In genomic region chr7:137825489-137825888, GRCh38 we compare ENCODE assay signal across 1 cellular context.
TF ChIP-seq lines count a peak whose summit lies in the region.

No MANE protein-coding gene starts in this region.

TF ChIP-seq in HepG2, 621 proteins besides CTCF, POLR2A, EP300 and RAD21:
- TF ChIP-seq ATF7 (IDR thresholded peaks at IDR 0.05), result 0 out of 2 replicates have a peak, but pooled peaks have one; percentile 17
- TF ChIP-seq ATF7 (CRISPR knock-in tag; IDR thresholded peaks at IDR 0.05), result no peak
- no peak for TF ChIP-seq PAXIP1 (CRISPR knock-in tag; conservative IDR thresholded peaks at IDR 0.05)
- TF ChIP-seq ZNF17 (CRISPR knock-in tag; IDR thresholded peaks at IDR 0.05), result no peak
- no peak for TF ChIP-seq SNAPC4 (CRISPR knock-in tag; IDR thresholded peaks at IDR 0.05)
- TF ChIP-seq ATF2 (CRISPR knock-in tag; IDR thresholded peaks at IDR 0.05), result no peak
